ENCODE assay signal across 9 cellular contexts in the genomic region with DNA sequence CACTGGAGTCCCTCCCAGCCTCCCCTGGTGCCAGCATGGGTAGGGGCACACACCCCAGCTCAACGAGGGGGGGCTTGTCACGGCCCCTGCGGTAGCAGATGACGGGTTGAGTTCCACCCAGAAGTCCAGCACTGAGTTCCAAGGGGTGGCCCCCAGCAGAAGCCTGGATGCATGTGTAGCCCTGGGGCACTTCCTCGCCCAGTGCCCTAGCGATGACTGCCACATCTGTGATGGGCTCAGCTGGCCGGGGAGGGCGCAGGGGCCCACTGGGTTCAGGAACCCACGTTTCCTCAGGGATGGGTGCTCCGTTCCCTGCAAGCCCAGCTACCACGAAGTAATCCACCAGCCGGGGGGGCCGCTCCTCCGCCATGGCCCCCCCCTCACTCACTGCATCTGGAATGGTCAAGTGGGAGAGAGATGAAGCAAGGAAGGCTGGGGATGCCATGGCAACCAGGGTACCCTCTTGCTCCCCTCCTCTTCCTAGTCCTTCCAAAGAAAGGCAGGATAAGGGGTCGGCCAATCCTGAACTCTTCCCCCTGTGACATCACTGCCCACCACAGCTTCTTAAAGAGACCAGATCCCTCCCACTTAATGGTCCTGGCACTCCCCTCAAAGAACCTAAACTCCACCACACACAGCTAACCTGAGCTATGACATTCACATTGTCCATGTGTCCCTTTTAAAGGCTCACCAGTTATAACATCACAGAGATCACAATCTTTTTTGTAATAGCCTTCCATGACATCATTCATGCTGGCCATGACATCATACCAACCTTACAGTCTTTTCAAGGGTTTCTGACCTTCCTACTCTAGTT. TPM values are rescaled to one million over a fixed set of nuclear protein-coding genes. Genes with fewer than 3 reads are reported as not detected.
A peak's percentile ranks its signal among the peaks of the same experiment; 100 is the strongest.
DNase-seq lines count a peak whose midpoint lies in the region; ATAC-seq and TF ChIP-seq lines count a peak whose summit lies in the region.
"Had no signal": no experiment of that assay in that cellular context is flagged by ENCODE, and none has a peak within 500 bp of the region (broad histone marks: within the 10 kb centered on the region; RNA-seq: fewer than 3 reads in every experiment).

No MANE protein-coding gene starts in this region.

- peak overlapping the region; percentile 95 for H3K4me3 Mint-ChIP-seq in activated naive CD8-positive, alpha-beta T cell treated with anti-CD3 and anti-CD28 coated beads, Interleukin-2, amount 10 ng/mL, durations not matched to agents 7 days and 5 days
- H3K4me3 Mint-ChIP-seq in memory B cell, result peak overlapping the region; percentile 97

- H3K27ac Mint-ChIP-seq in activated naive CD8-positive, alpha-beta T cell treated with anti-CD3 and anti-CD28 coated beads, Interleukin-2, amount 10 ng/mL, durations not matched to agents 7 days and 5 days, result peak overlapping the region; percentile 96
- peak overlapping the region; percentile 98 for H3K27ac Mint-ChIP-seq in memory B cell

- POLR2A ChIA-PET in activated naive CD8-positive, alpha-beta T cell treated with anti-CD3 and anti-CD28 coated beads, Interleukin-2, amount 10 ng/mL, durations not matched to agents 7 days and 5 days (lab: Charles Lee), result interaction anchor here (0.6 to 5.5 kb wide), 19 partner anchors 8 to 213 kb away, joined by 3 to 101 read pairs (median 5); a partner anchor contains a TSS
- POLR2A ChIA-PET in GM10248 (lab: Yijun Ruan, JAX), result interaction anchor here (0.6 to 3.7 kb wide), 5 partner anchors 12 to 284 kb away, joined by 3 to 16 read pairs (median 4); a partner anchor contains a TSS

- no peaks in the 10 kb centered on the region for H3K27me3 Mint-ChIP-seq in activated naive CD8-positive, alpha-beta T cell treated with anti-CD3 and anti-CD28 coated beads, Interleukin-2, amount 10 ng/mL, durations not matched to agents 7 days and 5 days
- no peaks in the 10 kb centered on the region for H3K27me3 Mint-ChIP-seq in memory B cell

- no peak for ATAC-seq in heart left ventricle
- no peak for ATAC-seq in Right ventricle myocardium inferior
- ATAC-seq in activated naive CD8-positive, alpha-beta T cell treated with anti-CD3 and anti-CD28 coated beads, Interleukin-2, amount 10 ng/mL, durations not matched to agents 7 days and 5 days (ENCODE audit: low read depth), result no peak
- ATAC-seq in memory B cell (ENCODE audit: low read depth), result no peak
- no peak for ATAC-seq in HG03280 (IDR thresholded peaks at IDR 0.05; ENCODE audit: unreplicated experiment)

- 77 to 86% (median 84%) methylated on average over 9 to 15 of the region's 15 CpGs for WGBS in heart left ventricle, 4 donors

- TF ChIP-seq CTCF in heart left ventricle (IDR thresholded peaks at IDR 0.05) (no peak), uterus (IDR thresholded peaks at IDR 0.05) (no peak), GM10248 (IDR thresholded peaks at IDR 0.05; ENCODE audit: control extremely low read depth, extremely low read depth, low read depth, missing control alignments) (no peak)

- H3K9me3 ChIP-seq in heart left ventricle (no peaks in the 10 kb centered on the region), uterus (no peaks in the 10 kb centered on the region)

- no peak for DNase-seq in heart left ventricle
- no peak for DNase-seq in Right ventricle myocardium inferior (ENCODE audit: missing footprints)
- no peak for DNase-seq in activated naive CD8-positive, alpha-beta T cell treated with anti-CD3 and anti-CD28 coated beads, Interleukin-2, amount 10 ng/mL, durations not matched to agents 7 days and 5 days
- no peak for DNase-seq in memory B cell (ENCODE audit: low spot score in 2 of 2)
- no peak for DNase-seq in uterus
- no peak for DNase-seq in hippocampal formation (lab: John Stamatoyannopoulos, UW)
- DNase-seq in GM10248 (ENCODE audit: extremely low spot score), result no peak
- DNase-seq: NCI-H446 treated with DMSO at 0.1 percent for 48 hours had no signal

- H3K36me3 Mint-ChIP-seq in activated naive CD8-positive, alpha-beta T cell treated with anti-CD3 and anti-CD28 coated beads, Interleukin-2, amount 10 ng/mL, durations not matched to agents 7 days and 5 days, result peaks cover 22% of the 10 kb centered on the region
- H3K36me3 Mint-ChIP-seq in memory B cell, result peaks cover 30% of the 10 kb centered on the region

- H3K4me3 ChIP-seq in heart left ventricle (peak overlapping the region in 11 of 12 donors; percentile 6 to 100 (median 89)), uterus (no peak overlapping the region)

- intact Hi-C loops in heart left ventricle (cut with DNase I), result loop anchor here in 6 of 10 donors (1.0 to 10.0 kb wide), 3 partner anchors 12 to 149 kb away; a partner anchor contains a TSS
- intact Hi-C loops in Right ventricle myocardium inferior (cut with DNase I), result no loop called here
- intact Hi-C loops in uterus (cut with DNase I; ENCODE audit: low total_unique reads), result no loop called here

- CTCF ChIA-PET in GM10248 (lab: Yijun Ruan, JAX), result interaction anchor here (1.0 to 9.0 kb wide), 8 partner anchors 10 to 147 kb away, joined by 3 to 108 read pairs (median 12); a partner anchor contains a TSS

- H3K4me1 Mint-ChIP-seq in activated naive CD8-positive, alpha-beta T cell treated with anti-CD3 and anti-CD28 coated beads, Interleukin-2, amount 10 ng/mL, durations not matched to agents 7 days and 5 days, result peaks cover 22% of the 10 kb centered on the region
- peaks cover 39% of the 10 kb centered on the region for H3K4me1 Mint-ChIP-seq in memory B cell

- H3K27me3 ChIP-seq in heart left ventricle (no peaks in the 10 kb centered on the region), uterus (no peaks in the 10 kb centered on the region)

- peak overlapping the region; percentile 97 to 100 (median 100) for H3K27ac ChIP-seq in heart left ventricle
- H3K27ac ChIP-seq in uterus, result peak overlapping the region; percentile 94 to 98

- no peak for TF ChIP-seq POLR2A in heart left ventricle (IDR thresholded peaks at IDR 0.05)
- TF ChIP-seq POLR2A in uterus (IDR thresholded peaks at IDR 0.05), result no peak

- peaks cover 0 to 43% (median 29%) of the 10 kb centered on the region in 12 donors for H3K4me1 ChIP-seq in heart left ventricle
- peaks cover 6 to 10% of the 10 kb centered on the region in 2 donors for H3K4me1 ChIP-seq in uterus

- no peaks in the 10 kb centered on the region for H3K9me3 Mint-ChIP-seq in activated naive CD8-positive, alpha-beta T cell treated with anti-CD3 and anti-CD28 coated beads, Interleukin-2, amount 10 ng/mL, durations not matched to agents 7 days and 5 days
- no peaks in the 10 kb centered on the region for H3K9me3 Mint-ChIP-seq in memory B cell

- H3K36me3 ChIP-seq in heart left ventricle, result peaks cover 0 to 69% (median 57%) of the 10 kb centered on the region in 9 donors
- no peaks in the 10 kb centered on the region for H3K36me3 ChIP-seq in uterus

RNA-seq across cellular contexts. Expression of a gene that starts 2.3 kb away (rescaled TPM):
- total RNA-seq in heart left ventricle (10 to 100 TPM; 30.5 to 60.7 (median 40.8) TPM), Right ventricle myocardium inferior (51.6 TPM), uterus (10 to 100 TPM in 3 of 4 donors, 1 to 10 TPM in 1; 5.6 to 94.9 (median 30.1) TPM)
- polyA plus RNA-seq in heart left ventricle, result 10 to 100 TPM; 36.7 to 41.5 TPM
- total RNA-seq in activated naive CD8-positive, alpha-beta T cell treated with anti-CD3 and anti-CD28 coated beads, Interleukin-2, amount 10 ng/mL, durations not matched to agents 7 days and 5 days, result 100 to 1,000 TPM; 173 to 183 TPM

RNA-seq across cellular contexts. Expression of a gene that starts 14.2 kb away (rescaled TPM):
- total RNA-seq in heart left ventricle, result 10 to 100 TPM; 11.0 to 27.8 (median 18.8) TPM
- polyA plus RNA-seq in heart left ventricle, result 10 to 100 TPM; 21.4 to 25.4 TPM
- total RNA-seq in Right ventricle myocardium inferior, result 19.3 TPM
- 100 to 1,000 TPM; 104 to 115 TPM for total RNA-seq in activated naive CD8-positive, alpha-beta T cell treated with anti-CD3 and anti-CD28 coated beads, Interleukin-2, amount 10 ng/mL, durations not matched to agents 7 days and 5 days
- 10 to 100 TPM in 2 of 4 donors, 1 to 10 TPM in 2; 5.9 to 57.2 (median 15.5) TPM for total RNA-seq in uterus

RNA-seq across cellular contexts. Expression of a gene that starts 19.1 kb away (rescaled TPM):
- total RNA-seq in heart left ventricle, result 10 to 100 TPM; 31.6 to 83.9 (median 48.4) TPM
- 100 to 1,000 TPM in 1 of 2 donors, 10 to 100 TPM in 1; 32.5 to 163 TPM for polyA plus RNA-seq in heart left ventricle
- 48.9 TPM for total RNA-seq in Right ventricle myocardium inferior
- total RNA-seq in activated naive CD8-positive, alpha-beta T cell treated with anti-CD3 and anti-CD28 coated beads, Interleukin-2, amount 10 ng/mL, durations not matched to agents 7 days and 5 days, result 10 to 100 TPM; 29.6 to 31.1 TPM
- total RNA-seq in uterus, result 10 to 100 TPM; 66.3 to 96.2 (median 83.6) TPM

RNA-seq across cellular contexts. Expression of a gene that starts 21.4 kb away (rescaled TPM):
- total RNA-seq in heart left ventricle (10 to 100 TPM; 18.1 to 53.9 (median 46.2) TPM), Right ventricle myocardium inferior (35.3 TPM), uterus (10 to 100 TPM in 3 of 4 donors, 1 to 10 TPM in 1; 7.1 to 79.0 (median 26.6) TPM)
- 1 to 10 TPM; 5.6 to 8.8 TPM for polyA plus RNA-seq in heart left ventricle
- total RNA-seq in activated naive CD8-positive, alpha-beta T cell treated with anti-CD3 and anti-CD28 coated beads, Interleukin-2, amount 10 ng/mL, durations not matched to agents 7 days and 5 days, result 10 to 100 TPM; 86.3 to 96.7 TPM

RNA-seq across cellular contexts. Expression of a gene that starts 23.5 kb away (rescaled TPM):
- total RNA-seq in heart left ventricle (1 to 10 TPM; 2.5 to 7.2 (median 4.5) TPM), Right ventricle myocardium inferior (4.9 TPM), uterus (10 to 100 TPM in 3 of 4 donors, 1 to 10 TPM in 1; 1.8 to 16.1 (median 13.0) TPM)
- 1 to 10 TPM; 4.8 to 5.7 TPM for polyA plus RNA-seq in heart left ventricle
- total RNA-seq in activated naive CD8-positive, alpha-beta T cell treated with anti-CD3 and anti-CD28 coated beads, Interleukin-2, amount 10 ng/mL, durations not matched to agents 7 days and 5 days, result 10 to 100 TPM in 1 of 2 experiments, 1 to 10 TPM in 1; 8.2 to 10.0 TPM

Comparison
In these comparisons a context has a peak if more than half of its experiments do, and no peak if none do; other contexts are left out.
1. intact Hi-C loops: an anchor here in heart left ventricle (1.0 to 10.0 kb wide); none called in Right ventricle myocardium inferior and uterus.
2. H3K4me3 ChIP-seq: peak in heart left ventricle (11 of 12); none in uterus (0 of 2).